20 cellular contexts compared by ENCODE assay signal in genomic region chr20:24989162-24989561, GRCh38. TPM values are rescaled to one million over a fixed set of nuclear protein-coding genes. Genes with fewer than 3 reads are reported as not detected.
DNase-seq lines count a peak whose midpoint lies in the region; ATAC-seq and TF ChIP-seq lines count a peak whose summit lies in the region.
"Had no signal": no experiment of that assay in that cellular context is flagged by ENCODE, and none has a peak within 500 bp of the region (broad histone marks: within the 10 kb centered on the region; RNA-seq: fewer than 3 reads in every experiment).

No MANE protein-coding gene starts in this region.

- no peak overlapping the region for H3K27ac ChIP-seq in right cardiac atrium (ENCODE audit: low read length)
- peak overlapping the region; percentile 80 for H3K27ac ChIP-seq in subcutaneous abdominal adipose tissue (ENCODE audit: low read depth, low read length)
- H3K27ac ChIP-seq in brain microvascular endothelial cell: no peak overlapping the region
- H3K27ac ChIP-seq: GM23248, SK-N-MC had no signal

- H3K36me3 ChIP-seq in subcutaneous abdominal adipose tissue (ENCODE audit: control insufficient read depth in 5 of 5, insufficient read depth in 5 of 5, low read length in 5 of 5): no peaks in the 10 kb centered on the region
- no peaks in the 10 kb centered on the region for H3K36me3 ChIP-seq in brain microvascular endothelial cell (replicated peaks)

- WGBS in right cardiac atrium: 90% methylated on average over 3 of the region's 3 CpGs

- no peak for TF ChIP-seq CTCF in brain microvascular endothelial cell (IDR thresholded peaks at IDR 0.05; ENCODE audit: low read depth, low read length, missing control alignments)

- H3K9ac ChIP-seq in subcutaneous abdominal adipose tissue (ENCODE audit: low read length in 5 of 5): peak overlapping the region in 3 of 5 donors; percentile 6 to 54 (median 6)
- H3K9ac ChIP-seq: GM23248 had no signal

- in situ Hi-C loops in brain microvascular endothelial cell (cut with HindIII; ENCODE audit: low pct_ligation_motif_present, low sequenced_read_pairs): no loop called here

- H3K27me3 ChIP-seq in right cardiac atrium (ENCODE audit: control insufficient read depth, insufficient read depth) (no peaks in the 10 kb centered on the region), subcutaneous abdominal adipose tissue (ENCODE audit: control insufficient read depth in 5 of 5, insufficient read depth in 4 of 5, low read length in 5 of 5) (no peaks in the 10 kb centered on the region), brain microvascular endothelial cell (replicated peaks) (no peaks in the 10 kb centered on the region)

- H3K4me1 ChIP-seq in right cardiac atrium (ENCODE audit: control insufficient read depth, insufficient read depth, low read length) (peaks cover 2% of the 10 kb centered on the region), subcutaneous abdominal adipose tissue (ENCODE audit: control insufficient read depth in 5 of 5, insufficient read depth in 5 of 5, low read length in 5 of 5) (peaks cover 4 to 88% (median 87%) of the 10 kb centered on the region in 5 donors)

- CTCF ChIA-PET in activated CD8-positive, alpha-beta T cell treated with anti-CD3 and anti-CD28 coated beads, Interleukin-2, amount 10 ng/mL, durations not matched to agents 7 days and 5 days (lab: Charles Lee): interaction anchor here (1.2 kb wide), 2 partner anchors 34 to 58 kb away, joined by 3 to 4 read pairs; no protein-coding TSS in a partner anchor

- H3K4me1 Mint-ChIP-seq in activated CD8-positive, alpha-beta T cell treated with anti-CD3 and anti-CD28 coated beads, Interleukin-2, amount 10 ng/mL, durations not matched to agents 7 days and 5 days (ENCODE audit: low read depth): peaks cover 73% of the 10 kb centered on the region

- no peaks in the 10 kb centered on the region for H3K9me3 Mint-ChIP-seq in activated CD8-positive, alpha-beta T cell treated with anti-CD3 and anti-CD28 coated beads, Interleukin-2, amount 10 ng/mL, durations not matched to agents 7 days and 5 days (ENCODE audit: insufficient read depth)
- H3K9me3 Mint-ChIP-seq: activated CD4-positive, alpha-beta memory T cell treated with anti-CD3 and anti-CD28 coated beads for 36 hours had no signal

- H3K27ac Mint-ChIP-seq in activated CD8-positive, alpha-beta T cell treated with anti-CD3 and anti-CD28 coated beads, Interleukin-2, amount 10 ng/mL, durations not matched to agents 7 days and 5 days: peak overlapping the region; percentile 35
- H3K27ac Mint-ChIP-seq: activated CD4-positive, alpha-beta memory T cell treated with anti-CD3 and anti-CD28 coated beads for 36 hours had no signal

- POLR2A ChIA-PET in activated CD8-positive, alpha-beta T cell treated with anti-CD3 and anti-CD28 coated beads, Interleukin-2, amount 10 ng/mL, durations not matched to agents 7 days and 5 days (lab: Charles Lee): no interaction called here

- peak overlapping the region; percentile 27 for H3K4me3 Mint-ChIP-seq in activated CD8-positive, alpha-beta T cell treated with anti-CD3 and anti-CD28 coated beads, Interleukin-2, amount 10 ng/mL, durations not matched to agents 7 days and 5 days
- H3K4me3 Mint-ChIP-seq: activated CD4-positive, alpha-beta memory T cell treated with anti-CD3 and anti-CD28 coated beads for 36 hours had no signal

- intact Hi-C loops in left cardiac atrium (cut with DNase I): no loop called here
- intact Hi-C loops in right cardiac atrium (cut with DNase I): no loop called here

- ATAC-seq in left cardiac atrium (no peak), right cardiac atrium (no peak), left lobe of liver (peak; percentile 37)
- ATAC-seq in activated CD8-positive, alpha-beta T cell treated with anti-CD3 and anti-CD28 coated beads, Interleukin-2, amount 10 ng/mL, durations not matched to agents 7 days and 5 days: no peak
- ATAC-seq: left colon had no signal

- H3K36me3 Mint-ChIP-seq in activated CD8-positive, alpha-beta T cell treated with anti-CD3 and anti-CD28 coated beads, Interleukin-2, amount 10 ng/mL, durations not matched to agents 7 days and 5 days (ENCODE audit: low read depth): peaks cover 34% of the 10 kb centered on the region

- peak; percentile 6 for DNase-seq in left cardiac atrium
- no peak for DNase-seq in right cardiac atrium
- no peak for DNase-seq in activated CD8-positive, alpha-beta T cell treated with anti-CD3 and anti-CD28 coated beads, Interleukin-2, amount 10 ng/mL, durations not matched to agents 7 days and 5 days
- peak; percentile 93 for DNase-seq in left lobe of liver (ENCODE audit: low spot score)
- no peak for DNase-seq in brain microvascular endothelial cell
- DNase-seq in HuH-7.5 (ENCODE audit: low spot score): no peak
- DNase-seq in AG08396 (ENCODE audit: low spot score): no peak
- DNase-seq: activated CD4-positive, alpha-beta memory T cell treated with anti-CD3 and anti-CD28 coated beads for 36 hours; activated effector memory CD4-positive, alpha-beta T cell treated with Interleukin-2 at 50 U/mL for 16 hours; GM23248; hippocampal formation; left colon; NCI-H1694; OCI-M1 had no signal

- H3K4me3 ChIP-seq in right cardiac atrium (ENCODE audit: low read length) (no peak overlapping the region), subcutaneous abdominal adipose tissue (ENCODE audit: low read depth in 1 of 5, low read length in 5 of 5) (no peak overlapping the region), brain microvascular endothelial cell (ENCODE audit: low read depth, low read length) (no peak overlapping the region)
- H3K4me3 ChIP-seq: GM23248, SK-N-MC had no signal

- no peaks in the 10 kb centered on the region for H3K27me3 Mint-ChIP-seq in activated CD8-positive, alpha-beta T cell treated with anti-CD3 and anti-CD28 coated beads, Interleukin-2, amount 10 ng/mL, durations not matched to agents 7 days and 5 days (ENCODE audit: low read depth)
- H3K27me3 Mint-ChIP-seq: activated CD4-positive, alpha-beta memory T cell treated with anti-CD3 and anti-CD28 coated beads for 36 hours had no signal

- H3K9me3 ChIP-seq in right cardiac atrium (ENCODE audit: control insufficient read depth, low read length): no peaks in the 10 kb centered on the region
- H3K9me3 ChIP-seq in subcutaneous abdominal adipose tissue (ENCODE audit: control insufficient read depth in 5 of 5, low read length in 5 of 5): no peaks in the 10 kb centered on the region

RNA-seq across cellular contexts. Expression of gene APMAP, which starts 3.4 kb away (rescaled TPM):
- total RNA-seq in left cardiac atrium (10 to 100 TPM; 47.0 to 52.2 TPM), right cardiac atrium (10 to 100 TPM; 32.8 to 35.1 (median 34.8) TPM), left lobe of liver (180 TPM)
- 28.0 TPM for polyA plus RNA-seq in right cardiac atrium
- 10 to 100 TPM; 43.2 to 44.0 TPM for total RNA-seq in activated CD8-positive, alpha-beta T cell treated with anti-CD3 and anti-CD28 coated beads, Interleukin-2, amount 10 ng/mL, durations not matched to agents 7 days and 5 days

RNA-seq across cellular contexts. Expression of gene CST7, which starts 40.1 kb away (rescaled TPM):
- total RNA-seq in left cardiac atrium (1 to 10 TPM; 1.7 to 2.7 TPM), right cardiac atrium (1 to 10 TPM in 2 of 4 donors, under 1 TPM in 2; 0.45 to 1.5 (median 0.90) TPM), left lobe of liver (0.38 TPM)
- polyA plus RNA-seq in right cardiac atrium: 1.1 TPM
- total RNA-seq in activated CD8-positive, alpha-beta T cell treated with anti-CD3 and anti-CD28 coated beads, Interleukin-2, amount 10 ng/mL, durations not matched to agents 7 days and 5 days: 10 to 100 TPM; 43.9 to 47.5 TPM
- total RNA-seq: dermis microvascular lymphatic vessel endothelial cell, fibroblast of lung, GM23248, LHCN-M2, NCI-H460 had no signal
- polyA plus RNA-seq: fibroblast of lung, GM23248 had no signal

Comparison
In these comparisons a context has a peak if more than half of its experiments do, and no peak if none do; other contexts are left out.
1. DNase-seq: peak in left cardiac atrium (single experiment) and left lobe of liver (single experiment); none in right cardiac atrium (0 of 3), activated CD8-positive, alpha-beta T cell treated with anti-CD3 and anti-CD28 coated beads, Interleukin-2, amount 10 ng/mL, durations not matched to agents 7 days and 5 days (single experiment), brain microvascular endothelial cell (single experiment), HuH-7.5 (single experiment) and AG08396 (single experiment).
2. RNA of gene CST7, which starts 40.1 kb away (total RNA-seq): 43.9 to 47.5 TPM in activated CD8-positive, alpha-beta T cell treated with anti-CD3 and anti-CD28 coated beads, Interleukin-2, amount 10 ng/mL, durations not matched to agents 7 days and 5 days; 1.7 to 2.7 TPM in left cardiac atrium, 0.45 to 1.5 TPM in right cardiac atrium and 0.38 TPM in left lobe of liver (single experiment); every median in the first group is over 10 times any median in the second.